Comparison of ENCODE assay signal across 22 cellular contexts in genomic region chrX:72041166-72041565, GRCh38.
A peak's percentile ranks its signal among the peaks of the same experiment; 100 is the strongest.
DNase-seq lines count a peak whose midpoint lies in the region; ATAC-seq and TF ChIP-seq lines count a peak whose summit lies in the region.
"Had no signal": no experiment of that assay in that cellular context is flagged by ENCODE, and none has a peak within 500 bp of the region (broad histone marks: within the 10 kb centered on the region; RNA-seq: fewer than 3 reads in every experiment).

No MANE protein-coding gene starts in this region.

- H3K36me3 ChIP-seq in heart left ventricle (no peaks in the 10 kb centered on the region), parathyroid adenoma (ENCODE audit: control insufficient read depth, insufficient read depth, low read length) (no peaks in the 10 kb centered on the region)
- H3K36me3 ChIP-seq: lower lobe of right lung, right lobe of liver had no signal

- H3K9me3 ChIP-seq in heart left ventricle, result peaks cover 0 to 1% (median 0%) of the 10 kb centered on the region in 12 donors
- H3K9me3 ChIP-seq in right cardiac atrium (ENCODE audit: control insufficient read depth, low read length), result no peaks in the 10 kb centered on the region
- no peaks in the 10 kb centered on the region for H3K9me3 ChIP-seq in parathyroid adenoma (ENCODE audit: control insufficient read depth, low read length)
- H3K9me3 ChIP-seq: lower lobe of right lung, right lobe of liver had no signal

- H3K4me1 ChIP-seq in heart left ventricle (peaks cover 0 to 39% (median 6%) of the 10 kb centered on the region in 12 donors), right cardiac atrium (ENCODE audit: control insufficient read depth, insufficient read depth, low read length) (peaks cover 7% of the 10 kb centered on the region), parathyroid adenoma (peaks cover 16% of the 10 kb centered on the region)
- H3K4me1 ChIP-seq: right lobe of liver had no signal

- DNase-seq in heart left ventricle (no peak), right cardiac atrium (no peak), fibroblast of villous mesenchyme (ENCODE audit: low read depth) (peak; percentile 17), MV-4-11 (lab: John Stamatoyannopoulos, UW) (no peak)
- DNase-seq in stimulated activated CD4-positive, alpha-beta T cell treated with anti-CD3 and anti-CD28 coated beads, Interleukin-12 subunit alpha, Interleukin-12 subunit beta, amount 100 ng/mL, for 4 hours, result no peak
- DNase-seq: activated gamma-delta T cell treated with Interleukin-2 at 50 U/mL for 16 hours; activated T-cell treated with anti-CD3 and anti-CD28 coated beads, Interleukin-2, amount 50 U/mL, for 1 hour; caudate nucleus; DND-41; GM23248; Kasumi-1; lower lobe of right lung; NCI-H1092; NCI-H187 treated with DMSO at 0.1 percent for 48 hours; NCI-H2227 treated with DMSO at 0.1 percent for 48 hours; NCI-H748 treated with DMSO at 0.1 percent for 48 hours; right lobe of liver; stimulated activated CD8-positive, alpha-beta memory T cell treated with anti-CD3 and anti-CD28 coated beads, Interleukin-4, amount 100 ng/mL, for 48 hours had no signal

- H3K9ac ChIP-seq in parathyroid adenoma, result no peak overlapping the region
- H3K9ac ChIP-seq: GM23248 had no signal

- peaks cover 5% of the 10 kb centered on the region for H3K79me2 ChIP-seq in parathyroid adenoma

- intact Hi-C loops in heart left ventricle (cut with DNase I) (no loop called here), right cardiac atrium (cut with DNase I) (no loop called here)

- TF ChIP-seq CTCF in heart left ventricle (IDR thresholded peaks at IDR 0.05), result no peak
- TF ChIP-seq CTCF in fibroblast of villous mesenchyme (IDR thresholded peaks at IDR 0.05; ENCODE audit: insufficient read depth, low read depth, low read length), result no peak
- TF ChIP-seq CTCF in parathyroid adenoma (IDR thresholded peaks at IDR 0.05), result no peak

- 64 to 86% (median 68%) methylated on average over 6 of the region's 6 CpGs for WGBS in heart left ventricle, 4 donors
- 59% methylated on average over 6 of the region's 6 CpGs for WGBS in right cardiac atrium

- no peak overlapping the region for H2AFZ ChIP-seq in parathyroid adenoma

- H3K27ac ChIP-seq in heart left ventricle (peak overlapping the region in 7 of 12 donors; percentile 9 to 84 (median 68)), right cardiac atrium (ENCODE audit: low read length) (no peak overlapping the region), parathyroid adenoma (peak overlapping the region; percentile 66)
- H3K27ac ChIP-seq: GM23248, lower lobe of right lung, right lobe of liver had no signal

- TF ChIP-seq POLR2A in heart left ventricle (IDR thresholded peaks at IDR 0.05), result no peak

- ATAC-seq in heart left ventricle, result no peak
- ATAC-seq in right cardiac atrium, result no peak
- no peak for ATAC-seq in GM18517 (IDR thresholded peaks at IDR 0.05; ENCODE audit: unreplicated experiment)
- no peak for ATAC-seq in HG02678 (IDR thresholded peaks at IDR 0.05; ENCODE audit: unreplicated experiment)
- ATAC-seq: activated CD4-positive, CD25-positive, alpha-beta regulatory T cell treated with anti-CD3 and anti-CD28 coated beads, Interleukin-2, amount 50 U/mL, for 24 hours; lower lobe of right lung; right lobe of liver had no signal

- no peak overlapping the region for H3K4me2 ChIP-seq in parathyroid adenoma (ENCODE audit: low read length)

- H3K4me3 ChIP-seq in heart left ventricle (no peak overlapping the region), right cardiac atrium (ENCODE audit: low read length) (no peak overlapping the region), fibroblast of villous mesenchyme (ENCODE audit: low read depth, low read length) (no peak overlapping the region), parathyroid adenoma (ENCODE audit: low read depth, low read length) (no peak overlapping the region)
- H3K4me3 ChIP-seq: GM23248, lower lobe of right lung, right lobe of liver had no signal

- H3K27me3 ChIP-seq in heart left ventricle (peaks cover 0 to 36% (median 0%) of the 10 kb centered on the region in 9 donors), right cardiac atrium (ENCODE audit: control insufficient read depth, insufficient read depth) (no peaks in the 10 kb centered on the region), parathyroid adenoma (ENCODE audit: control insufficient read depth, insufficient read depth, low read length) (no peaks in the 10 kb centered on the region)
- H3K27me3 ChIP-seq: right lobe of liver had no signal
